15 cellular contexts compared by ENCODE assay signal in the genomic region with DNA sequence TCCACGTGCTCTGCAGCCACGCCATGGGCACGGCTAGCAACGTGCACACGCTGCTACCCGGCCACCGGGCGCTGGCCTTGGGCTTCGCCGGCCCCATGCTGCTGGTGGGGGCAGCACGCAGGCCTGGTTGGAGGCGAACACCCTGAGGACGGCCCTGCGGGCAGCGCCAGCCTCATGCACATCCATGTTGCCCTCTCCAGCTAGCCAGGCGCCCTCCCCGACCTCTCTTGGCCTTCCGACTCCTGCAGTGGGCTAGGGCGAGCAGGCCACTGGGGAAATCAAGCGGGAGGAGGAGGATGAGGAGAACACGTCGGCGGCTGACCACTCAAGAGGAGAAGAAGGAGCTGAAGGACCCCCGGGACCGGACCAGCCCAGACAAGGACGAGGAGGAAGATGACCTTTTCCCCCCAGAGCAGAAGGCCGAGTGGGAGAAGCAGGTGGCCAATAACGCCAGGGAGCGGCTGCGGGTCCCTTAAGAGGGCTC.
"Had no signal": no experiment of that assay in that cellular context is flagged by ENCODE, and none has a peak within 500 bp of the region (broad histone marks: within the 10 kb centered on the region; RNA-seq: fewer than 3 reads in every experiment).

No MANE protein-coding gene starts in this region.

- H3K36me3 ChIP-seq: cardiac muscle cell had no signal

- H3K4me3 ChIP-seq: cardiac muscle cell, esophagus squamous epithelium, smooth muscle cell, thyroid gland had no signal

- ATAC-seq: activated naive CD4-positive, alpha-beta T cell treated with anti-CD3 and anti-CD28 coated beads, Interleukin-2, amount 50 U/mL, for 72 hours; activated T-cell treated with anti-CD3 and anti-CD28 coated beads, Interleukin-2, amount 50 U/mL, for 72 hours; effector memory CD8-positive, alpha-beta T cell; stimulated activated effector memory CD8-positive, alpha-beta T cell treated with anti-CD3 and anti-CD28 coated beads, Interleukin-12 subunit alpha, Interleukin-12 subunit beta, amount 100 ng/mL, for 72 hours had no signal

- H3K9me3 ChIP-seq: thyroid gland had no signal

- DNase-seq: activated CD4-positive, alpha-beta T cell treated with anti-CD3 and anti-CD28 coated beads, Interleukin-2, amount 50 U/mL, for 4 hours; activated effector memory CD4-positive, alpha-beta T cell treated with anti-CD3 and anti-CD28 coated beads, Interleukin-2, amount 50 U/mL, for 16 hours; activated T-cell treated with anti-CD3 and anti-CD28 coated beads, Interleukin-2, amount 50 U/mL, for 72 hours; amniotic stem cell; effector memory CD8-positive, alpha-beta T cell; esophagus squamous epithelium; immature natural killer cell; occipital lobe; stimulated activated CD4-positive, alpha-beta T cell treated with anti-CD3 and anti-CD28 coated beads, Interleukin-4, amount 100 ng/mL, for 24 hours; thyroid gland; WERI-Rb-1 had no signal

- H3K27ac ChIP-seq: cardiac muscle cell, esophagus squamous epithelium, thyroid gland, WERI-Rb-1 had no signal

- H3K27me3 ChIP-seq: cardiac muscle cell, esophagus squamous epithelium, thyroid gland had no signal

- H3K4me1 ChIP-seq: esophagus squamous epithelium, thyroid gland had no signal
